ENCODE assay signal across 19 cellular contexts in the genomic region with DNA sequence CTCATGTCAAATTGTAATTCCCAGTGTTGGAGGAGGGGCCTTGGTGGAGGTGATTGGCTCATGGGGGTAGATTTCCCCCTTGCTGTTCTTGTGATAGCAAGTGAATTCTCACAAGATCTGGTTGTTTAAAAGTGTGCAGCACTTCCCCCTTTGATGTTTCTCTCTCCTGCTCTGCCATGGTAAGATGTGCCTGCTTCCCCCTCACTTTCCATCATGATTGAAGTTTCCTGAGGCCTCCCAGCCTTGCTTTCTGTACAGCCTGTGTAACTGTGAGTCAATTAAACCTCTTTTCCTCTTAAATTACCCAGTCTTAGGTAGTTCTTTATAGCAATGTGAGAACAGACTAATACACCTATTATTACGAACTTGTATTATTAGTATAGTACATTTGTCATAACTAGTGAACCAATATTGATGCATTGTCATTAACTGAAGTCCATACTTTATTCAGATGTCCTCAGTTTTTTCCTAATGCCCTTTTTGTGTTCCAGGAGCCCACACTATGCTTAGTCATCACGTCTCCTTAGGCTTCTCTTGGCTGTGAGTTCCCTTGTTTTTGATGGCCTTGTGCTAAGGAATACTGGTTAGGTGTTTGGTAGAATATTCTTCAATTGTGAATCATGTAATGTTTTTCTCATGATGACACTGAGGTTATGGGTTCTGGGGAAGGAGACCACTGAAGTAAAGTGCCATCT. TPM values are rescaled to one million over a fixed set of nuclear protein-coding genes. Genes with fewer than 3 reads are reported as not detected.
A peak's percentile ranks its signal among the peaks of the same experiment; 100 is the strongest.
DNase-seq lines count a peak whose midpoint lies in the region; ATAC-seq, FAIRE-seq and TF ChIP-seq lines count a peak whose summit lies in the region.
"Had no signal": no experiment of that assay in that cellular context is flagged by ENCODE, and none has a peak within 500 bp of the region (broad histone marks: within the 10 kb centered on the region; RNA-seq: fewer than 3 reads in every experiment).

No MANE protein-coding gene starts in this region.

- peak; percentile 26 for DNase-seq in AG10803 (ENCODE audit: low read depth)
- no peak for DNase-seq in GM12891 (ENCODE audit: insufficient read length, low spot score)
- DNase-seq in cerebellar nuclear complex (lab: John Stamatoyannopoulos, UW) = no peak
- DNase-seq in neuronal stem cell (ENCODE audit: low spot score) = no peak
- no peak for DNase-seq in activated CD4-positive, CD25-positive, alpha-beta regulatory T cell treated with anti-CD3 and anti-CD28 coated beads, Interleukin-2, amount 50 U/mL, for 72 hours
- DNase-seq in NCI-H1694 (lab: John Stamatoyannopoulos, UW) = no peak
- DNase-seq: activated CD4-positive, alpha-beta T cell treated with anti-CD3 and anti-CD28 coated beads, Interleukin-2, amount 10 ng/mL, durations not matched to agents 7 days and 5 days; central memory CD4-positive, alpha-beta T cell; DND-41; H7; immature natural killer cell; NCI-H2029 treated with DMSO at 0.1 percent for 48 hours; testis had no signal

- H3K27me3 Mint-ChIP-seq in activated T-helper 17 cell treated with anti-CD3 and anti-CD28 coated beads, Interleukin-2, amount 50 U/mL, for 72 hours = no peaks in the 10 kb centered on the region
- H3K27me3 Mint-ChIP-seq: activated CD4-positive, alpha-beta T cell treated with anti-CD3 and anti-CD28 coated beads, Interleukin-2, amount 10 ng/mL, durations not matched to agents 7 days and 5 days had no signal

- no peak overlapping the region for H3K14ac ChIP-seq in neuronal stem cell (ENCODE audit: low read length)

- H3K4me1 Mint-ChIP-seq in activated T-helper 17 cell treated with anti-CD3 and anti-CD28 coated beads, Interleukin-2, amount 50 U/mL, for 72 hours = peaks cover 29% of the 10 kb centered on the region

- no peak overlapping the region for H2AFZ ChIP-seq in neuronal stem cell (ENCODE audit: low read length)

- H3K4me3 ChIP-seq in AG10803 (ENCODE audit: low read length) = no peak overlapping the region
- H3K4me3 ChIP-seq in mesodermal cell (ENCODE audit: extremely low read depth, insufficient read depth, low read length, poor library complexity, severe bottlenecking) = no peak overlapping the region
- H3K4me3 ChIP-seq in neuronal stem cell (ENCODE audit: low read length in 2 of 2) = no peak overlapping the region
- H3K4me3 ChIP-seq: BLaER1, testis had no signal

- no peak overlapping the region for H3K23ac ChIP-seq in neuronal stem cell (ENCODE audit: low read depth, low read length, poor library complexity)

- H2BK120ac ChIP-seq in neuronal stem cell (ENCODE audit: low read depth, low read length) = no peak overlapping the region

- H4K91ac ChIP-seq in neuronal stem cell (ENCODE audit: low read depth, low read length, poor library complexity) = no peak overlapping the region

- H3K4me3 Mint-ChIP-seq in activated T-helper 17 cell treated with anti-CD3 and anti-CD28 coated beads, Interleukin-2, amount 50 U/mL, for 72 hours = no peak overlapping the region
- H3K4me3 Mint-ChIP-seq: activated CD4-positive, alpha-beta T cell treated with anti-CD3 and anti-CD28 coated beads, Interleukin-2, amount 10 ng/mL, durations not matched to agents 7 days and 5 days; immature natural killer cell had no signal

- peaks cover 0 to 4% (median 0%) of the 10 kb centered on the region in 3 experiments for H3K27me3 ChIP-seq in neuronal stem cell (ENCODE audit: control insufficient read depth in 3 of 3, insufficient read depth in 3 of 3, low read depth in 1 of 3, low read length in 3 of 3)
- H3K27me3 ChIP-seq: BLaER1, testis had no signal

- peaks cover 3% of the 10 kb centered on the region for H3K9me3 ChIP-seq in mesodermal cell (ENCODE audit: control insufficient read depth, low read length)
- peaks cover 0 to 3% of the 10 kb centered on the region in 2 donors for H3K9me3 ChIP-seq in neuronal stem cell (replicated peaks in 1 of 2; ENCODE audit: control insufficient read depth in 2 of 2, insufficient read depth in 1 of 2, low read depth in 1 of 2, low read length in 2 of 2)
- H3K9me3 ChIP-seq: BLaER1, testis had no signal

- H3K27ac Mint-ChIP-seq in activated T-helper 17 cell treated with anti-CD3 and anti-CD28 coated beads, Interleukin-2, amount 50 U/mL, for 72 hours = peak overlapping the region; percentile 10
- H3K27ac Mint-ChIP-seq: activated CD4-positive, alpha-beta T cell treated with anti-CD3 and anti-CD28 coated beads, Interleukin-2, amount 10 ng/mL, durations not matched to agents 7 days and 5 days had no signal

- TF ChIP-seq CTCF in AG10803 (conservative IDR thresholded peaks at IDR 0.05; ENCODE audit: low read length) = no peak

- H3K9ac ChIP-seq in neuronal stem cell (ENCODE audit: low read depth, low read length, poor library complexity) = no peak overlapping the region
- H3K9ac ChIP-seq: BLaER1 had no signal

- H3K36me3 ChIP-seq in mesodermal cell (ENCODE audit: control insufficient read depth, insufficient read depth, low read length) = no peaks in the 10 kb centered on the region
- H3K36me3 ChIP-seq in neuronal stem cell (replicated peaks in 1 of 2; ENCODE audit: control insufficient read depth in 2 of 2, insufficient read depth in 2 of 2, low read length in 2 of 2) = no peaks in the 10 kb centered on the region
- H3K36me3 ChIP-seq: BLaER1 had no signal

- H3K18ac ChIP-seq in neuronal stem cell (ENCODE audit: low read length) = no peak overlapping the region

- H2BK5ac ChIP-seq in neuronal stem cell (ENCODE audit: low read length) = no peak overlapping the region

- no peak for FAIRE-seq in GM12891 (lab: Jason Lieb, UNC)

- no peak overlapping the region for H2BK15ac ChIP-seq in neuronal stem cell (ENCODE audit: low read length)

- H3K27ac ChIP-seq in mesodermal cell (ENCODE audit: low read depth, low read length, severe bottlenecking) = peak overlapping the region; percentile 1
- no peak overlapping the region for H3K27ac ChIP-seq in neuronal stem cell (replicated peaks; ENCODE audit: low read length)
- H3K27ac ChIP-seq: BLaER1, testis had no signal

- H3K4me1 ChIP-seq in mesodermal cell (ENCODE audit: control insufficient read depth, insufficient read depth, low read length, poor library complexity, severe bottlenecking) (peaks cover 10% of the 10 kb centered on the region), neuronal stem cell (ENCODE audit: control insufficient read depth in 2 of 2, insufficient read depth in 1 of 2, low read depth in 1 of 2, low read length in 2 of 2) (peaks cover 2 to 6% of the 10 kb centered on the region in 2 donors)

- H4K8ac ChIP-seq in neuronal stem cell (ENCODE audit: low read depth, low read length) = no peak overlapping the region

- TF ChIP-seq POLR2A in GM12891 (IDR thresholded peaks at IDR 0.05; ENCODE audit: low read depth, low read length) = no peak

- H3K4me2 ChIP-seq in neuronal stem cell (ENCODE audit: insufficient read depth, low read length, poor library complexity, severe bottlenecking) = no peak overlapping the region
- H3K4me2 ChIP-seq: BLaER1 had no signal

- no peak overlapping the region for H3K4ac ChIP-seq in neuronal stem cell (ENCODE audit: low read length)

- H3K79me1 ChIP-seq in neuronal stem cell (ENCODE audit: low read depth, low read length) = peaks cover 2% of the 10 kb centered on the region

- H2AK5ac ChIP-seq in neuronal stem cell (ENCODE audit: low read depth, low read length) = no peak overlapping the region

- 80% methylated on average over 1 of the region's 2 CpGs; no CpG with 5 or more reads in 1 of the 2 experiments for WGBS in mesodermal cell (ENCODE audit: insufficient coverage in 2 of 2), 2 experiments
- no CpG with 5 or more reads among the region's 2 CpGs for WGBS in neuronal stem cell (ENCODE audit: extremely low coverage in 2 of 2, insufficient read length in 2 of 2, insufficient replicate concordance in 1 of 2), 2 donors

- no peaks in the 10 kb centered on the region for H3K36me3 Mint-ChIP-seq in activated T-helper 17 cell treated with anti-CD3 and anti-CD28 coated beads, Interleukin-2, amount 50 U/mL, for 72 hours (ENCODE audit: low read depth)
- H3K36me3 Mint-ChIP-seq: immature natural killer cell had no signal

- H2BK12ac ChIP-seq in neuronal stem cell (ENCODE audit: low read length) = no peak overlapping the region

- ATAC-seq in activated T-helper 17 cell treated with anti-CD3 and anti-CD28 coated beads, Interleukin-2, amount 50 U/mL, for 72 hours (replicated peaks) = no peak

- peaks cover 3% of the 10 kb centered on the region for H3K9me3 Mint-ChIP-seq in activated T-helper 17 cell treated with anti-CD3 and anti-CD28 coated beads, Interleukin-2, amount 50 U/mL, for 72 hours
- H3K9me3 Mint-ChIP-seq: immature natural killer cell had no signal

TF ChIP-seq in GM12891, 5 proteins besides CTCF, POLR2A, EP300 and RAD21:
- TF ChIP-seq PAX5 (IDR thresholded peaks at IDR 0.05; ENCODE audit: insufficient read depth, low read length, severe bottlenecking) (no peak), TAF1 (IDR thresholded peaks at IDR 0.05; ENCODE audit: low read depth, low read length) (no peak), POU2F2 (IDR thresholded peaks at IDR 0.05; ENCODE audit: low read depth, low read length) (no peak), POLR2AphosphoS5 (IDR thresholded peaks at IDR 0.05; ENCODE audit: low read depth, low read length) (no peak), SPI1 (IDR thresholded peaks at IDR 0.05; ENCODE audit: low read depth, low read length) (peak; percentile 45)

RNA-seq across cellular contexts. Expression of a gene that starts 4.5 kb away (rescaled TPM):
- polyA plus RNA-seq in GM12891 (2012; ENCODE audit: low read depth, missing spikeins) = 6.7 TPM
- 10 to 100 TPM; 44.9 to 92.5 TPM for total RNA-seq in activated T-helper 17 cell treated with anti-CD3 and anti-CD28 coated beads, Interleukin-2, amount 50 U/mL, for 72 hours
- 14.7 TPM for polyA plus RNA-seq in mesodermal cell (2013, experiment 1 of 2)
- 14.7 TPM for polyA plus RNA-seq in mesodermal cell (2013, experiment 2 of 2)
- 9.5 TPM for polyA plus RNA-seq in neuronal stem cell (2013, experiment 1 of 2)
- polyA plus RNA-seq in neuronal stem cell (2013, experiment 2 of 2) = 10.4 TPM

RNA-seq across cellular contexts. Expression of a gene that starts 25.9 kb away (rescaled TPM):
- not detected for polyA plus RNA-seq in GM12891 (2012; ENCODE audit: low read depth, missing spikeins)
- total RNA-seq in activated T-helper 17 cell treated with anti-CD3 and anti-CD28 coated beads, Interleukin-2, amount 50 U/mL, for 72 hours = not detected
- polyA plus RNA-seq in mesodermal cell (2013, experiment 1 of 2) = not detected
- polyA plus RNA-seq in mesodermal cell (2013, experiment 2 of 2) = not detected
- polyA plus RNA-seq in neuronal stem cell (2013, experiment 1 of 2) = 0.07 TPM
- 0.07 TPM for polyA plus RNA-seq in neuronal stem cell (2013, experiment 2 of 2)
- total RNA-seq: activated CD4-positive, alpha-beta T cell treated with anti-CD3 and anti-CD28 coated beads, Interleukin-2, amount 10 ng/mL, durations not matched to agents 7 days and 5 days; glomerular endothelial cell; LHCN-M2; T-helper 2 cell treated with Interferon-gamma antibody and Interleukin-4, amounts not matched to agents 100 ng/mL and 5 ng/mL, for 36 hours had no signal
